Comparison of ENCODE assay signal across 20 cellular contexts in the genomic region with DNA sequence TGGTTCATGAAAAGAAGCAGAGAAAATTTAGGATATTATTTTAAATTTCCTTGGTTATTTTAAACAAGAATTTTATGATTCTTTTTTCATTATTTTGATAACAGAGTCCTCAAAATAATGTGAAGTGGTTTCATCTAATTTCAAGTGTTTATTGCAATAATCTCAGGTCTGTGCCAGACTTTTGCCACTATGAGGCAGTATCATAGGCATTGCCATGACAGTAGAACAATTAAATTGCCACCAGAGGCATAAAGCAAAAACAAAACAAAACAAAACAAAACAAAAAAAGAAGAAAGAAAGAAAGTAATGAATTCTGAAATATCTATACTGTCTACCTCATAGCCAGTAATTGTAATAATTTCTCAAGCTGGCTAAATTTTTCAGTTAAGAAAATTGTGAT.
"Had no signal": no experiment of that assay in that cellular context is flagged by ENCODE, and none has a peak within 500 bp of the region (broad histone marks: within the 10 kb centered on the region; RNA-seq: fewer than 3 reads in every experiment).

No MANE protein-coding gene starts in this region.

- FAIRE-seq: endothelial cell of umbilical vein had no signal

- ATAC-seq: activated T-cell treated with anti-CD3 and anti-CD28 coated beads, Interleukin-2, amount 50 U/mL, for 72 hours; mucosa of descending colon; naive thymus-derived CD8-positive, alpha-beta T cell; stimulated activated effector memory CD8-positive, alpha-beta T cell treated with anti-CD3 and anti-CD28 coated beads, Interleukin-12 subunit alpha, Interleukin-12 subunit beta, amount 100 ng/mL, for 72 hours; upper lobe of right lung had no signal

- DNase-seq: activated CD4-positive, alpha-beta T cell treated with anti-CD3 and anti-CD28 coated beads, Interleukin-2, amount 10 ng/mL, durations not matched to agents 7 days and 5 days; activated CD8-positive, alpha-beta memory T cell treated with anti-CD3 and anti-CD28 coated beads, Interleukin-2, amount 50 U/mL, for 48 hours; activated gamma-delta T cell treated with Interleukin-2 at 50 U/mL for 16 hours; activated T-cell treated with anti-CD3 and anti-CD28 coated beads, Interleukin-2, amount 50 U/mL, for 72 hours; amniotic stem cell; effector CD4-positive, alpha-beta T cell; foreskin fibroblast; glutamatergic neuron; hypothalamus; left ventricle myocardium inferior; mucosa of descending colon; naive thymus-derived CD8-positive, alpha-beta T cell; stimulated activated CD4-positive, alpha-beta T cell treated with anti-CD3 and anti-CD28 coated beads, Interleukin-2, amount 100 ng/mL, for 24 hours; upper lobe of right lung had no signal

- H3K4me1 ChIP-seq: left ventricle myocardium inferior, parathyroid adenoma, upper lobe of right lung had no signal

- H3K9me3 ChIP-seq: neutrophil, upper lobe of right lung had no signal

- H3K9ac ChIP-seq: parathyroid adenoma had no signal

- H3K36me3 ChIP-seq: left ventricle myocardium inferior, neutrophil, thoracic aorta, upper lobe of right lung had no signal

- H3K4me3 ChIP-seq: coronary artery, left ventricle myocardium inferior, mucosa of descending colon, thoracic aorta, upper lobe of right lung had no signal

- H3K27ac ChIP-seq: coronary artery, left ventricle myocardium inferior, neutrophil, parathyroid adenoma, thoracic aorta, upper lobe of right lung had no signal
